Comparison of ENCODE assay signal across 12 cellular contexts in the genomic region with DNA sequence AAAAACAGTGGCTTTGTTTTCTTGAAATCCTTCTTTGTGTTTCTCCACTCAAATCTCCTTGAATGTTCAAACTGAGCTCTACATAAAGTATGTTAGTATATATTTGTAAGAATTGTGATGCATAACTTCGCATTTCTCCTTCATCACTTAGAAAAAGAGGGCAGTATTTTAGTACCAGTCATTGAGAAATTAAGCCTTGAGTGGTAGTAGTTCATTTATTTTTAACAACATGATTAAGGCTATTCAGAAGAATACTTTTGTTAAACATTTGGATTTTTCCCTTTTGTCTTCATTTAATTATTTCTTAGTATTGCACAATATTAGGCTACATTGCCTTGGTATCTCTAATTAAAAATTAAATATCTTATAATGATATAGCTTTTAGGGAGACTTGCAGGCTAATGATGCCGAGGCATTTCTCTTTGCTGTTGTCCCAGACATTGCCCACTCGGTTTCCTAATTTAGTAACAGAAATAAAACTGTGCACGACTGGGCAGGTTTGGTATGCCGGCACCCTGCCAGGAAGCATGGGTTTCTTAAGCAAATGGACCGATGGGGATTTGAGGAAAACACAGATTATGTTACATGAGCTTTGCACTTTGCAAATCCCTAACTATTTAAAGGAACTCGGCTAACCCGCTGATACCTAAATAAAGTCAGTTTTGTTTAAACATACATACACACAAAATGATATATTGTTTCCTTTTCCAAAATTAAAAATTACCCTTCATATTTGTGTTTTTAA. TPM values are rescaled to one million over a fixed set of nuclear protein-coding genes. Genes with fewer than 3 reads are reported as not detected.
DNase-seq lines count a peak whose midpoint lies in the region; ATAC-seq, FAIRE-seq and TF ChIP-seq lines count a peak whose summit lies in the region.
"Had no signal": no experiment of that assay in that cellular context is flagged by ENCODE, and none has a peak within 500 bp of the region (broad histone marks: within the 10 kb centered on the region; RNA-seq: fewer than 3 reads in every experiment).

No MANE protein-coding gene starts in this region.

- peaks cover 21% of the 10 kb centered on the region for H3K4me1 Mint-ChIP-seq in astrocyte (ENCODE audit: low read depth, unreplicated experiment)
- peaks cover 2% of the 10 kb centered on the region for H3K4me1 Mint-ChIP-seq in T-helper 17 cell

- no peak overlapping the region for H2AFZ ChIP-seq in astrocyte (ENCODE audit: low read depth, low read length)
- peak overlapping the region; percentile 55 for H2AFZ ChIP-seq in keratinocyte (ENCODE audit: control insufficient read depth, low read length)

- H3K27me3 ChIP-seq in MG63, result no peaks in the 10 kb centered on the region
- no peaks in the 10 kb centered on the region for H3K27me3 ChIP-seq in astrocyte (ENCODE audit: insufficient read depth, low read length)
- H3K27me3 ChIP-seq in keratinocyte (ENCODE audit: control insufficient read depth, extremely low read depth, insufficient read depth, low read length), result no peaks in the 10 kb centered on the region
- no peaks in the 10 kb centered on the region for H3K27me3 ChIP-seq in esophagus squamous epithelium
- no peaks in the 10 kb centered on the region for H3K27me3 ChIP-seq in H7 (ENCODE audit: control insufficient read depth, insufficient read depth, low read length)
- H3K27me3 ChIP-seq: BLaER1 treated with 17β-estradiol and CSF1 and Interleukin-3, amounts not matched to agents 10 nM and 100 nM; sigmoid colon had no signal

- H3K36me3 Mint-ChIP-seq in astrocyte (ENCODE audit: low read depth, unreplicated experiment) (no peaks in the 10 kb centered on the region), T-helper 17 cell (ENCODE audit: low read depth) (peaks cover 3% of the 10 kb centered on the region)

- FAIRE-seq in astrocyte (lab: Jason Lieb, UNC) (no peak), keratinocyte (lab: Jason Lieb, UNC) (peak; percentile 85)

- no peak for TF ChIP-seq POLR2A in esophagus squamous epithelium (IDR thresholded peaks at IDR 0.05)

- H4K20me1 ChIP-seq in astrocyte (ENCODE audit: insufficient read depth, low read length) (no peaks in the 10 kb centered on the region), keratinocyte (ENCODE audit: control insufficient read depth, extremely low read depth, insufficient read depth, low read length) (no peaks in the 10 kb centered on the region)
- H4K20me1 ChIP-seq: BLaER1 treated with 17β-estradiol and CSF1 and Interleukin-3, amounts not matched to agents 10 nM and 100 nM had no signal

- H3K9me3 Mint-ChIP-seq in astrocyte (ENCODE audit: unreplicated experiment), result no peaks in the 10 kb centered on the region

- WGBS in esophagus squamous epithelium, 2 donors, result 29 to 32% methylated on average over 8 of the region's 8 CpGs

- no peaks in the 10 kb centered on the region for H3K9me1 ChIP-seq in keratinocyte (ENCODE audit: control insufficient read depth, extremely low read depth, insufficient read depth, low read length)

- H3K79me2 ChIP-seq in astrocyte (ENCODE audit: insufficient read depth, low read length) (no peaks in the 10 kb centered on the region), keratinocyte (ENCODE audit: control insufficient read depth, insufficient read depth, low read length) (no peaks in the 10 kb centered on the region)

- peaks cover 21% of the 10 kb centered on the region for H3K4me1 ChIP-seq in astrocyte (ENCODE audit: insufficient read depth, low read length)
- H3K4me1 ChIP-seq in keratinocyte (ENCODE audit: control insufficient read depth, extremely low read depth, insufficient read depth, low read length), result peaks cover 15% of the 10 kb centered on the region
- H3K4me1 ChIP-seq in esophagus squamous epithelium, result peaks cover 0 to 22% (median 12%) of the 10 kb centered on the region in 3 donors
- H3K4me1 ChIP-seq: BLaER1 treated with 17β-estradiol and CSF1 and Interleukin-3, amounts not matched to agents 10 nM and 100 nM had no signal

- H3K9ac ChIP-seq in astrocyte (ENCODE audit: low read length), result no peak overlapping the region
- H3K9ac ChIP-seq in keratinocyte (ENCODE audit: control insufficient read depth, extremely low read depth, insufficient read depth, low read length), result peak overlapping the region; percentile 19
- H3K9ac ChIP-seq: BLaER1 treated with 17β-estradiol and CSF1 and Interleukin-3, amounts not matched to agents 10 nM and 100 nM had no signal

- H3K4me3 ChIP-seq in MG63 (no peak overlapping the region), astrocyte (ENCODE audit: insufficient read depth, low read depth, low read length) (no peak overlapping the region), keratinocyte (ENCODE audit: control insufficient read depth in 2 of 3, extremely low read depth in 1 of 3, insufficient read depth in 2 of 3, low read depth in 1 of 3, low read length in 3 of 3) (peak overlapping the region in 2 of 3 experiments; percentile 11 to 29), esophagus squamous epithelium (peak overlapping the region in 1 of 4 donors; percentile 15), H7 (ENCODE audit: insufficient read depth, low read depth, low read length) (no peak overlapping the region)
- H3K4me3 ChIP-seq: BLaER1 treated with 17β-estradiol and CSF1 and Interleukin-3, amounts not matched to agents 10 nM and 100 nM had no signal

- TF ChIP-seq CTCF in astrocyte (IDR thresholded peaks at IDR 0.05; ENCODE audit: insufficient read depth, low read depth, low read length) (no peak), keratinocyte (optimal IDR thresholded peaks at IDR 0.05 in 1 of 3, IDR thresholded peaks at IDR 0.05 in 1 of 3, conservative IDR thresholded peaks at IDR 0.05 in 1 of 3; ENCODE audit: extremely low read depth in 1 of 3, insufficient read depth in 2 of 3, low read length in 3 of 3) (no peak), esophagus squamous epithelium (IDR thresholded peaks at IDR 0.05) (no peak)

- H3K27ac ChIP-seq in astrocyte (ENCODE audit: low read depth, low read length) (no peak overlapping the region), keratinocyte (ENCODE audit: control insufficient read depth, insufficient read depth, low read length) (no peak overlapping the region), esophagus squamous epithelium (peak overlapping the region in 2 of 4 donors; percentile 45 to 57)
- H3K27ac ChIP-seq: BLaER1 treated with 17β-estradiol and CSF1 and Interleukin-3, amounts not matched to agents 10 nM and 100 nM had no signal

- no peak for ATAC-seq in HG03521 (IDR thresholded peaks at IDR 0.05; ENCODE audit: unreplicated experiment)
- ATAC-seq in T-helper 17 cell, result no peak
- ATAC-seq: HCT116 had no signal

- H3K4me2 ChIP-seq in astrocyte (ENCODE audit: low read length), result peak overlapping the region; percentile 71
- H3K4me2 ChIP-seq in keratinocyte (ENCODE audit: control insufficient read depth, extremely low read depth, insufficient read depth, low read depth, low read length), result peak overlapping the region; percentile 83
- H3K4me2 ChIP-seq: BLaER1 treated with 17β-estradiol and CSF1 and Interleukin-3, amounts not matched to agents 10 nM and 100 nM had no signal

- H3K27me3 Mint-ChIP-seq in astrocyte (ENCODE audit: low read depth, unreplicated experiment) (no peaks in the 10 kb centered on the region), T-helper 17 cell (no peaks in the 10 kb centered on the region)

- H3K36me3 ChIP-seq in MG63 (no peaks in the 10 kb centered on the region), astrocyte (ENCODE audit: insufficient read depth, low read length) (no peaks in the 10 kb centered on the region), keratinocyte (ENCODE audit: control insufficient read depth in 2 of 2, extremely low read depth in 1 of 2, insufficient read depth in 2 of 2, low read length in 2 of 2) (no peaks in the 10 kb centered on the region), esophagus squamous epithelium (peaks cover 0 to 3% (median 0%) of the 10 kb centered on the region in 3 donors), H7 (replicated peaks; ENCODE audit: control insufficient read depth, insufficient read depth, low read length) (no peaks in the 10 kb centered on the region)
- H3K36me3 ChIP-seq: BLaER1 treated with 17β-estradiol and CSF1 and Interleukin-3, amounts not matched to agents 10 nM and 100 nM; sigmoid colon had no signal

- dilution Hi-C loops in keratinocyte (cut with MboI; ENCODE audit: extremely low pct_ligation_motif_present, low sequenced_read_pairs), result no loop called here

- H3K4me3 Mint-ChIP-seq in astrocyte (ENCODE audit: unreplicated experiment), result no peak overlapping the region
- no peak overlapping the region for H3K4me3 Mint-ChIP-seq in T-helper 17 cell

- peak; percentile 51 for DNase-seq in A172 (ENCODE audit: low spot score)
- DNase-seq in MG63, result peak; percentile 86
- peak; percentile 84 for DNase-seq in astrocyte (ENCODE audit: low read depth)
- DNase-seq in keratinocyte (ENCODE audit: low read depth, low spot score), result no peak
- DNase-seq in T-helper 17 cell, result no peak
- DNase-seq in esophagus squamous epithelium (lab: John Stamatoyannopoulos, UW), result no peak
- no peak for DNase-seq in H7
- DNase-seq: central memory CD4-positive, alpha-beta T cell; sigmoid colon had no signal

- H3K27ac Mint-ChIP-seq in astrocyte (ENCODE audit: unreplicated experiment) (peak overlapping the region; percentile 19), T-helper 17 cell (no peak overlapping the region)

- H3K9me3 ChIP-seq in MG63 (no peaks in the 10 kb centered on the region), astrocyte (ENCODE audit: insufficient read depth, low read depth, low read length) (no peaks in the 10 kb centered on the region), keratinocyte (ENCODE audit: control insufficient read depth, low read depth, low read length) (no peaks in the 10 kb centered on the region), T-helper 17 cell (ENCODE audit: control insufficient read depth, low read length, poor library complexity, severe bottlenecking) (no peaks in the 10 kb centered on the region), esophagus squamous epithelium (no peaks in the 10 kb centered on the region)
- H3K9me3 ChIP-seq: sigmoid colon had no signal

- intact Hi-C loops in esophagus squamous epithelium (cut with DNase I), result no loop called here

RNA-seq across cellular contexts. Expression of a gene that starts 54.7 kb away (rescaled TPM):
- total RNA-seq in A172 (2014; rRNA removed; shearing (Covaris generic)), result 14.0 and 20.8 TPM in 2 replicates
- total RNA-seq in MG63 (2014; rRNA removed; shearing (Covaris generic); ENCODE audit: low replicate concordance), result 14.3 and 32.9 TPM in 2 replicates
- total RNA-seq in astrocyte (28.1 and 30.7 TPM in 2 replicates), T-helper 17 cell (10 to 100 TPM; 12.6 to 15.6 TPM), esophagus squamous epithelium (10 to 100 TPM; 31.7 to 41.7 (median 34.6) TPM)
- 19.2 to 25.1 TPM (median 23.3 TPM) in 3 replicates for polyA plus RNA-seq in keratinocyte
- 4.9 TPM for polyA plus RNA-seq in keratinocyte (2011; ENCODE audit: low read depth)
- polyA plus RNA-seq in keratinocyte (2011; cell fraction: cytosol; rRNA removed), result 19.6 and 29.9 TPM in 2 replicates
- 8.9 and 11.7 TPM in 2 replicates for polyA plus RNA-seq in keratinocyte (2011; cell fraction: nucleus; rRNA removed)
- polyA plus RNA-seq in keratinocyte (2012; ENCODE audit: low replicate concordance), result 11.8 and 12.7 TPM in 2 replicates
- polyA minus RNA-seq in keratinocyte, result 12.8 to 32.5 TPM (median 26.1 TPM) in 3 replicates
- polyA minus RNA-seq in keratinocyte (2011; cell fraction: cytosol; rRNA and poly(A)+ RNA removed), result 13.6 TPM
- polyA minus RNA-seq in keratinocyte (2011; cell fraction: nucleus; rRNA and poly(A)+ RNA removed), result 14.0 and 26.8 TPM in 2 replicates
- total RNA-seq in H7 (2014; rRNA removed; shearing (Covaris generic)), result 25.0 and 26.8 TPM in 2 replicates

RNA-seq across cellular contexts. Expression of a gene that starts 56.6 kb away (rescaled TPM):
- 13.5 and 15.0 TPM in 2 replicates for total RNA-seq in A172 (2014; rRNA removed; shearing (Covaris generic))
- total RNA-seq in MG63 (2014; rRNA removed; shearing (Covaris generic); ENCODE audit: low replicate concordance), result 6.7 and 12.2 TPM in 2 replicates
- total RNA-seq in astrocyte (20.2 and 22.1 TPM in 2 replicates), T-helper 17 cell (under 1 TPM in 1 of 2 donors, not detected in 1; 0.30 TPM), esophagus squamous epithelium (10 to 100 TPM; 12.1 to 27.7 (median 21.5) TPM)
- polyA plus RNA-seq in keratinocyte, result 3.4 to 6.7 TPM (median 5.0 TPM) in 3 replicates
- 9.5 TPM for polyA plus RNA-seq in keratinocyte (2011; ENCODE audit: low read depth)
- 6.4 and 7.2 TPM in 2 replicates for polyA plus RNA-seq in keratinocyte (2011; cell fraction: cytosol; rRNA removed)
- polyA plus RNA-seq in keratinocyte (2011; cell fraction: nucleus; rRNA removed), result 10.9 and 12.8 TPM in 2 replicates
- polyA plus RNA-seq in keratinocyte (2012; ENCODE audit: low replicate concordance), result 10.5 and 11.3 TPM in 2 replicates
- 7.6 to 10.3 TPM (median 9.2 TPM) in 3 replicates for polyA minus RNA-seq in keratinocyte
- 6.3 TPM for polyA minus RNA-seq in keratinocyte (2011; cell fraction: cytosol; rRNA and poly(A)+ RNA removed)
- 7.5 and 18.8 TPM in 2 replicates for polyA minus RNA-seq in keratinocyte (2011; cell fraction: nucleus; rRNA and poly(A)+ RNA removed)
- 21.2 and 30.7 TPM in 2 replicates for total RNA-seq in H7 (2014; rRNA removed; shearing (Covaris generic))

Comparison
In these comparisons a context has a peak if more than half of its experiments do, and no peak if none do; other contexts are left out.
1. DNase-seq: peak in A172 (single experiment), MG63 (single experiment) and astrocyte (single experiment); none in keratinocyte (single experiment), T-helper 17 cell (0 of 3), esophagus squamous epithelium (single experiment) and H7 (single experiment).
2. H3K4me3 ChIP-seq: peak in keratinocyte (2 of 3); none in MG63 (single experiment), astrocyte (single experiment) and H7 (single experiment).